ENCODE assay signal across 8 cellular contexts in genomic region chr16:51982715-51983680, GRCh38.
DNase-seq lines count a peak whose midpoint lies in the region; ATAC-seq, FAIRE-seq and TF ChIP-seq lines count a peak whose summit lies in the region.

No MANE protein-coding gene starts in this region.

- ATAC-seq in pancreas, result peak; percentile 91 to 97 (median 92)
- ATAC-seq in HG03139 (IDR thresholded peaks at IDR 0.05; ENCODE audit: unreplicated experiment), result no peak
- ATAC-seq in sciatic nerve, result no peak

- H3K4me3 ChIP-seq in fibroblast of the aortic adventitia (ENCODE audit: low read depth, low read length), result no peak overlapping the region
- H3K4me3 ChIP-seq in pancreas, result no peak overlapping the region

- 25 to 26% methylated on average over 11 of the region's 11 CpGs for WGBS in pancreas, 2 donors

- H3K27me3 ChIP-seq in pancreas, result no peaks in the 10 kb centered on the region

- intact Hi-C loops in pancreas (cut with DNase I), result loop anchor here in 2 of 3 donors (5.0 to 10.0 kb wide), 2 partner anchors 166 to 168 kb away; no protein-coding TSS in a partner anchor
- intact Hi-C loops in sciatic nerve (cut with DNase I), result no loop called here

- H3K36me3 ChIP-seq in pancreas, result no peaks in the 10 kb centered on the region

- H3K27ac ChIP-seq in pancreas, result no peak overlapping the region

- TF ChIP-seq CTCF in fibroblast of the aortic adventitia (IDR thresholded peaks at IDR 0.05; ENCODE audit: insufficient read depth, low read length) (peak; percentile 67), pancreas (IDR thresholded peaks at IDR 0.05) (peak; percentile 46 to 82 (median 70))

- H3K9me3 ChIP-seq in pancreas, result no peaks in the 10 kb centered on the region

- peaks cover 0 to 7% (median 0%) of the 10 kb centered on the region in 3 donors for H3K4me1 ChIP-seq in pancreas

- TF ChIP-seq POLR2A in H54 (IDR thresholded peaks at IDR 0.05; ENCODE audit: low read depth, low read length), result no peak

- DNase-seq in DMS153 treated with DMSO at 0.1 percent for 48 hours (lab: John Stamatoyannopoulos, UW; ENCODE audit: unreplicated experiment), result peak; percentile 4
- DNase-seq in H54 (ENCODE audit: insufficient read length, low spot score), result peak; percentile 11
- DNase-seq in NCI-H146 (lab: John Stamatoyannopoulos, UW), result peak; percentile 39
- DNase-seq in SW 1271 (lab: John Stamatoyannopoulos, UW), result peak; percentile 3 to 17
- DNase-seq in fibroblast of the aortic adventitia (ENCODE audit: low read depth), result peak; percentile 86
- peak in 3 of 6 donors; percentile 48 to 70 (median 55) for DNase-seq in pancreas
- no peak for DNase-seq in sciatic nerve (ENCODE audit: low spot score)

- FAIRE-seq in H54 (lab: Jason Lieb, UNC) (no peak), pancreas (lab: Jason Lieb, UNC) (peak; percentile 67)

Comparison
In these comparisons a context has a peak if more than half of its experiments do, and no peak if none do; other contexts are left out.
1. ATAC-seq: peak in pancreas (4 of 4); none in HG03139 (single experiment) and sciatic nerve (single experiment).